Comparison of ENCODE assay signal across 18 cellular contexts in genomic region chr15:86677316-86677715, GRCh38.
"Had no signal": no experiment of that assay in that cellular context is flagged by ENCODE, and none has a peak within 500 bp of the region (broad histone marks: within the 10 kb centered on the region; RNA-seq: fewer than 3 reads in every experiment).

No MANE protein-coding gene starts in this region.

- H3K27me3 Mint-ChIP-seq: dendritic cell treated with granulocyte-macrophage colony-stimulating factor and Interleukin-4, amounts not matched to agents 40 ng/mL and 50 ng/mL, for 4 days; stimulated activated memory B cell treated with anti-CD40 and anti-IgM and Interleukin-4, amounts not matched to agents 10 μg/mL and 1 μg/mL and 100 μg/mL, for 72 hours had no signal

- H3K27me3 ChIP-seq: brain microvascular endothelial cell, upper lobe of left lung had no signal

- H3K36me3 ChIP-seq: brain microvascular endothelial cell, prostate gland, right lobe of liver, upper lobe of left lung had no signal

- H3K4me3 Mint-ChIP-seq: dendritic cell treated with granulocyte-macrophage colony-stimulating factor and Interleukin-4, amounts not matched to agents 40 ng/mL and 50 ng/mL, for 4 days; endodermal cell; mesothelial cell of epicardium; stimulated activated memory B cell treated with anti-CD40 and anti-IgM and Interleukin-4, amounts not matched to agents 10 μg/mL and 1 μg/mL and 100 μg/mL, for 72 hours had no signal

- H3K27ac ChIP-seq: brain microvascular endothelial cell, hepatocyte, prostate gland, right lobe of liver, upper lobe of left lung had no signal

- H3K4me3 ChIP-seq: hepatocyte, prostate gland, right lobe of liver, upper lobe of left lung had no signal

- H3K9me3 ChIP-seq: prostate gland, right lobe of liver, upper lobe of left lung had no signal

- H3K4me1 Mint-ChIP-seq: mesothelial cell of epicardium; stimulated activated memory B cell treated with anti-CD40 and anti-IgM and Interleukin-4, amounts not matched to agents 10 μg/mL and 1 μg/mL and 100 μg/mL, for 72 hours had no signal

- H2AFZ ChIP-seq: hepatocyte had no signal

- H3K36me3 Mint-ChIP-seq: activated naive CD4-positive, alpha-beta T cell treated with anti-CD3 and anti-CD28 coated beads, Interleukin-2, amount 50 U/mL, for 72 hours; mesothelial cell of epicardium; stimulated activated memory B cell treated with anti-CD40 and anti-IgM and Interleukin-4, amounts not matched to agents 10 μg/mL and 1 μg/mL and 100 μg/mL, for 72 hours had no signal

- H3K27ac Mint-ChIP-seq: dendritic cell treated with granulocyte-macrophage colony-stimulating factor and Interleukin-4, amounts not matched to agents 40 ng/mL and 50 ng/mL, for 4 days; endodermal cell; mesothelial cell of epicardium; stimulated activated memory B cell treated with anti-CD40 and anti-IgM and Interleukin-4, amounts not matched to agents 10 μg/mL and 1 μg/mL and 100 μg/mL, for 72 hours had no signal

- H3K9me3 Mint-ChIP-seq: endodermal cell; mesothelial cell of epicardium; stimulated activated memory B cell treated with anti-CD40 and anti-IgM and Interleukin-4, amounts not matched to agents 10 μg/mL and 1 μg/mL and 100 μg/mL, for 72 hours had no signal

- H3K4me1 ChIP-seq: prostate gland, right lobe of liver, upper lobe of left lung had no signal

- DNase-seq: activated CD4-positive, alpha-beta T cell treated with anti-CD3 and anti-CD28 coated beads, Interleukin-2, amount 50 U/mL, for 1 hour; amniotic stem cell; brain microvascular endothelial cell; cerebellar nuclear complex; endodermal cell; erythroblast; kidney glomerular epithelial cell; occipital lobe; right lobe of liver; substantia nigra; T-helper 1 cell; upper lobe of left lung had no signal
